Comparison of ENCODE assay signal across 8 cellular contexts in genomic region chr9:12719431-12719830, GRCh38. TPM values are rescaled to one million over a fixed set of nuclear protein-coding genes. Genes with fewer than 3 reads are reported as not detected.
DNase-seq lines count a peak whose midpoint lies in the region; ATAC-seq and TF ChIP-seq lines count a peak whose summit lies in the region.

No MANE protein-coding gene starts in this region.

- ATAC-seq in HG03342 (IDR thresholded peaks at IDR 0.05; ENCODE audit: unreplicated experiment) (no peak), GM18907 (IDR thresholded peaks at IDR 0.05; ENCODE audit: unreplicated experiment) (no peak), GM21576 (IDR thresholded peaks at IDR 0.05; ENCODE audit: unreplicated experiment) (no peak)

- DNase-seq in AG04449 (ENCODE audit: low read depth, low spot score) (no peak), LHCN-M2 (ENCODE audit: low read depth) (peak; percentile 52), SW480 (ENCODE audit: low spot score) (peak; percentile 60), iris pigment epithelial cell (ENCODE audit: low read depth) (peak; percentile 57), ecto neural progenitor cell (ENCODE audit: low spot score) (no peak)

- POLR2A ChIA-PET in AG04449 (lab: Yijun Ruan, JAX) = no interaction called here

- TF ChIP-seq CTCF in AG04449 (IDR thresholded peaks at IDR 0.05; ENCODE audit: insufficient read depth, low read length, missing control alignments) = peak; percentile 34

- H3K4me3 ChIP-seq in AG04449 (ENCODE audit: low read depth, low read length) = no peak overlapping the region

- CTCF ChIA-PET in AG04449 (lab: Yijun Ruan, JAX) = interaction anchor here (0.6 to 15.8 kb wide), 29 partner anchors 9 to 1224 kb away, joined by 3 to 255 read pairs (median 5); partner anchors contain the start of gene LURAP1L

RNA-seq across cellular contexts. Expression of gene TYRP1, which starts 26.2 kb away (rescaled TPM):
- not detected in 2 replicates for total RNA-seq in LHCN-M2 (2014; rRNA removed)
- not detected for polyA plus RNA-seq in LHCN-M2 (2012)

RNA-seq across cellular contexts. Expression of gene LURAP1L, which starts 55.4 kb away (rescaled TPM):
- 3.3 and 4.4 TPM in 2 replicates for total RNA-seq in LHCN-M2 (2014; rRNA removed)
- polyA plus RNA-seq in LHCN-M2 (2012) = 2.2 TPM

Comparison
In these comparisons a context has a peak if more than half of its experiments do, and no peak if none do; other contexts are left out.
1. DNase-seq: peak in LHCN-M2 (single experiment), SW480 (single experiment) and iris pigment epithelial cell (single experiment); none in AG04449 (single experiment) and ecto neural progenitor cell (single experiment).